8 cellular contexts compared by ENCODE assay signal in the genomic region with DNA sequence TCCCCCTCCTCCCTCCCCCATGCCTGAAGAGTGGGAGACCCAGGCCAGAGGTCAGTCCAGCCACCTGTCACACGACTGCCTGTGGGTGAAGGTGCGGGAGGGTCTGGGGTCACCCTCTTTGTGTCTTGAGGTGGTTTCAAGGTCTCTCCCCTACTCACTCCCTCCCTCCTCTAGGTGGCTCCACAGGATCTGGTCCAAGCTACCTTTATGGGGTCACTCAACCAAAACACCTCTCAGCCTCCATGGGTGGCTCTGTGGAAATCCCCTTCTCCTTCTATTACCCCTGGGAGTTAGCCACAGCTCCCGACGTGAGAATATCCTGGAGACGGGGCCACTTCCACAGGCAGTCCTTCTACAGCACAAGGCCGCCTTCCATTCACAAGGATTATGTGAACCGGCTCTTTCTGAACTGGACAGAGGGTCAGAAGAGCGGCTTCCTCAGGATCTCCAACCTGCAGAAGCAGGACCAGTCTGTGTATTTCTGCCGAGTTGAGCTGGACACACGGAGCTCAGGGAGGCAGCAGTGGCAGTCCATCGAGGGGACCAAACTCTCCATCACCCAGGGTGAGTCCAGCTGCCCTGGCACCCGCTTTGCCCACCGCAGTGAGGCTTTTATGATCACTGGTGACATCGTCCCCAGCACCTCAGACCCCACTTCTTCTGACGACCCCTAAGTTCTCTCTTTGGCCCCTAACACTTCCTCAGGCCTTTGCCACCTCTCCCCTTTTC. TPM values are rescaled to one million over a fixed set of nuclear protein-coding genes. Genes with fewer than 3 reads are reported as not detected.
DNase-seq lines count a peak whose midpoint lies in the region; ATAC-seq and TF ChIP-seq lines count a peak whose summit lies in the region.
"Not testable (repeated sequence)": the region's sequence is repeated elsewhere in the genome, so short reads cannot be mapped to it uniquely, and the experiment has no call there.

No MANE protein-coding gene starts in this region.

- peak overlapping the region; percentile 80 for H2BK12ac ChIP-seq in neuronal stem cell (ENCODE audit: low read length)

- not testable (repeated sequence) for H3K9me3 ChIP-seq in neuronal stem cell (replicated peaks in 1 of 2; ENCODE audit: control insufficient read depth in 2 of 2, insufficient read depth in 1 of 2, low read depth in 1 of 2, low read length in 2 of 2); tibial nerve

- not testable (repeated sequence) for H2BK120ac ChIP-seq in neuronal stem cell (ENCODE audit: low read depth, low read length)

- not testable (repeated sequence) for H3K9ac ChIP-seq in neuronal stem cell (ENCODE audit: low read depth, low read length, poor library complexity)

- H3K23ac ChIP-seq in neuronal stem cell (ENCODE audit: low read depth, low read length, poor library complexity), result not testable (repeated sequence)

- ATAC-seq in GM21786 (IDR thresholded peaks at IDR 0.05; ENCODE audit: unreplicated experiment), result peak; percentile 32

- H3K4me2 ChIP-seq in neuronal stem cell (ENCODE audit: insufficient read depth, low read length, poor library complexity, severe bottlenecking), result not testable (repeated sequence)

- H4K91ac ChIP-seq in neuronal stem cell (ENCODE audit: low read depth, low read length, poor library complexity), result not testable (repeated sequence)

- not testable (repeated sequence) for TF ChIP-seq POLR2A in tibial nerve (IDR thresholded peaks at IDR 0.05)

- H3K4me3 ChIP-seq in GM12864 (ENCODE audit: low read depth, low read length) (peak overlapping the region; percentile 45), coronary artery (peak overlapping the region; percentile 51), tibial nerve (peak overlapping the region in 1 of 4 donors; percentile 41)
- H3K4me3 ChIP-seq in kidney epithelial cell (ENCODE audit: low read depth, low read length); neuronal stem cell (ENCODE audit: low read length in 2 of 2): not testable (repeated sequence)

- H2BK15ac ChIP-seq in neuronal stem cell (ENCODE audit: low read length), result peak overlapping the region; percentile 64

- no CpG with 5 or more reads among the region's 15 CpGs for WGBS in neuronal stem cell (ENCODE audit: extremely low coverage in 2 of 2, insufficient read length in 2 of 2, insufficient replicate concordance in 1 of 2), 2 donors
- 72 to 74% methylated on average over 15 of the region's 15 CpGs for WGBS in tibial nerve, 2 donors

- H3K36me3 ChIP-seq in kidney epithelial cell (ENCODE audit: control insufficient read depth, insufficient read depth, low read length); neuronal stem cell (replicated peaks in 1 of 2; ENCODE audit: control insufficient read depth in 2 of 2, insufficient read depth in 2 of 2, low read length in 2 of 2): not testable (repeated sequence)
- H3K36me3 ChIP-seq in tibial nerve, result peaks cover 0 to 13% (median 0%) of the 10 kb centered on the region in 3 donors

- TF ChIP-seq EP300 in tibial nerve (IDR thresholded peaks at IDR 0.05), result not testable (repeated sequence)

- DNase-seq in GM12864 (ENCODE audit: low read depth); coronary artery (ENCODE audit: low spot score); kidney epithelial cell (ENCODE audit: low read depth); neuronal stem cell (ENCODE audit: low spot score); tibial nerve (ENCODE audit: low spot score in 2 of 2): not testable (repeated sequence)
- DNase-seq in NCI-H69 (lab: John Stamatoyannopoulos, UW), result peak; percentile 13
- DNase-seq in activated CD4-positive, CD25-positive, alpha-beta regulatory T cell treated with anti-CD3 and anti-CD28 coated beads, Interleukin-2, amount 50 U/mL, for 72 hours, result peak; percentile 23

- not testable (repeated sequence) for H3K14ac ChIP-seq in neuronal stem cell (ENCODE audit: low read length)

- peak overlapping the region; percentile 34 for H2BK5ac ChIP-seq in neuronal stem cell (ENCODE audit: low read length)

- peak overlapping the region; percentile 93 for H3K18ac ChIP-seq in neuronal stem cell (ENCODE audit: low read length)

- H3K27ac ChIP-seq in coronary artery (peak overlapping the region in 1 of 2 donors; percentile 78), tibial nerve (peak overlapping the region in 3 of 4 donors; percentile 32 to 70 (median 45))
- not testable (repeated sequence) for H3K27ac ChIP-seq in neuronal stem cell (replicated peaks; ENCODE audit: low read length)

- H3K4ac ChIP-seq in neuronal stem cell (ENCODE audit: low read length), result not testable (repeated sequence)

- H3K4me1 ChIP-seq in neuronal stem cell (ENCODE audit: control insufficient read depth in 2 of 2, insufficient read depth in 1 of 2, low read depth in 1 of 2, low read length in 2 of 2) (peaks cover 16 to 17% of the 10 kb centered on the region in 2 donors), tibial nerve (peaks cover 0 to 36% (median 6%) of the 10 kb centered on the region in 4 donors)

- H2AK5ac ChIP-seq in neuronal stem cell (ENCODE audit: low read depth, low read length), result peak overlapping the region; percentile 89

- peak overlapping the region; percentile 78 for H2AFZ ChIP-seq in neuronal stem cell (ENCODE audit: low read length)

- not testable (repeated sequence) for H3K27me3 ChIP-seq in kidney epithelial cell (ENCODE audit: control insufficient read depth, insufficient read depth, low read length); neuronal stem cell (ENCODE audit: control insufficient read depth in 3 of 3, insufficient read depth in 3 of 3, low read depth in 1 of 3, low read length in 3 of 3); tibial nerve

- H4K8ac ChIP-seq in neuronal stem cell (ENCODE audit: low read depth, low read length), result peak overlapping the region; percentile 90

- peak; percentile 54 for TF ChIP-seq CTCF in GM12864 (IDR thresholded peaks at IDR 0.05; ENCODE audit: low read depth, low read length, missing control alignments)
- not testable (repeated sequence) for TF ChIP-seq CTCF in coronary artery (IDR thresholded peaks at IDR 0.05); tibial nerve (IDR thresholded peaks at IDR 0.05)
- peak; percentile 29 for TF ChIP-seq CTCF in kidney epithelial cell (IDR thresholded peaks at IDR 0.05; ENCODE audit: insufficient read depth, low read length, poor library complexity, severe bottlenecking)

- H3K79me1 ChIP-seq in neuronal stem cell (ENCODE audit: low read depth, low read length), result not testable (repeated sequence)

RNA-seq across cellular contexts. Expression of a gene that starts 0.7 kb away (rescaled TPM):
- total RNA-seq in kidney epithelial cell (0.68 TPM in 1 of 2 replicates, not detected in the other), tibial nerve (10 to 100 TPM; 10.9 to 27.3 (median 15.8) TPM)
- 4.9 TPM for polyA plus RNA-seq in neuronal stem cell (2013, experiment 1 of 2)
- 5.1 TPM for polyA plus RNA-seq in neuronal stem cell (2013, experiment 2 of 2)

RNA-seq across cellular contexts. Expression of a gene that starts 16.1 kb away (rescaled TPM):
- total RNA-seq in kidney epithelial cell (19.3 and 20.8 TPM in 2 replicates), tibial nerve (100 to 1,000 TPM; 107 to 152 (median 132) TPM)
- polyA plus RNA-seq in neuronal stem cell (2013, experiment 1 of 2), result 19.3 TPM
- polyA plus RNA-seq in neuronal stem cell (2013, experiment 2 of 2), result 18.7 TPM

RNA-seq across cellular contexts. Expression of a gene that starts 54.5 kb away (rescaled TPM):
- total RNA-seq in kidney epithelial cell, result 0.88 and 1.8 TPM in 2 replicates
- polyA plus RNA-seq in neuronal stem cell (2013, experiment 1 of 2), result 2.3 TPM
- polyA plus RNA-seq in neuronal stem cell (2013, experiment 2 of 2), result 2.5 TPM
- 1 to 10 TPM; 3.6 to 7.3 (median 4.9) TPM for total RNA-seq in tibial nerve

RNA-seq across cellular contexts. Expression of a gene that starts 55.6 kb away (rescaled TPM):
- total RNA-seq in kidney epithelial cell (29.7 and 30.0 TPM in 2 replicates), tibial nerve (10 to 100 TPM; 39.5 to 50.2 (median 46.6) TPM)
- polyA plus RNA-seq in neuronal stem cell (2013, experiment 1 of 2), result 17.9 TPM
- 17.2 TPM for polyA plus RNA-seq in neuronal stem cell (2013, experiment 2 of 2)
